In genomic region chr12:76559277-76560082, GRCh38 we compare ENCODE assay signal across 1 cellular context.
A peak's percentile ranks its signal among the peaks of the same experiment; 100 is the strongest.
TF ChIP-seq lines count a peak whose summit lies in the region.

OSBPL8 (minus strand) TSS chr12:76559771; CDS start chr12:76487551, 72,220 bp downstream.

TF ChIP-seq in HepG2, 621 proteins besides CTCF, POLR2A, EP300 and RAD21 (continued from another document and continues in another):
- TF ChIP-seq, protein P1, sequence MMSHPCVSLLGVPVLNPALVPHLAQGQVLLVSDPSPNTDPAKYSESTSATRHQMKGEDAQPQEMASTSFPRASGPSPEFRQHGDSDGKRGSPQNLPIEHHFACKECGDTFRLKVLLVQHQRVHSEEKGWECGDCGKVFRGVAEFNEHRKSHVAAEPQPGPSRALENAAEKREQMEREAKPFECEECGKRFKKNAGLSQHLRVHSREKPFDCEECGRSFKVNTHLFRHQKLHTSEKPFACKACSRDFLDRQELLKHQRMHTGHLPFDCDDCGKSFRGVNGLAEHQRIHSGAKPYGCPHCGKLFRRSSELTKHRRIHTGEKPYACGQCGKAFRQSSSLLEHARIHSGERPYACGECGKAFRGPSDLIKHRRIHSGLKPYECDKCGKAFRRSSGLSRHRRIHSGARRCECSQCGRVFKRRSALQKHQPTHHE (CRISPR knock-in tag; IDR thresholded peaks at IDR 0.05; ENCODE audit: borderline replicate concordance) = peak; percentile 61
- TF ChIP-seq SATB2 (CRISPR knock-in tag; IDR thresholded peaks at IDR 0.05) (peak; percentile 84; the same call in 1 of the 2 replicates), ZNF333 (CRISPR knock-in tag; IDR thresholded peaks at IDR 0.05; ENCODE audit: borderline replicate concordance) (peak; percentile 57), REPIN1 (CRISPR knock-in tag; IDR thresholded peaks at IDR 0.05; ENCODE audit: borderline replicate concordance, low read depth) (peak; percentile 82; the same call in 1 of the 2 replicates), ZFP37 (CRISPR knock-in tag; IDR thresholded peaks at IDR 0.05; ENCODE audit: borderline replicate concordance) (peak; percentile 85; the same call in 1 of the 2 replicates), SIN3B (IDR thresholded peaks at IDR 0.05; ENCODE audit: low read length) (peak; percentile 43; the same call in 1 of the 2 replicates), HOXA5 (CRISPR knock-in tag; IDR thresholded peaks at IDR 0.05) (peak; percentile 77; the same call in 1 of the 2 replicates), ZNF781 (CRISPR knock-in tag; IDR thresholded peaks at IDR 0.05; ENCODE audit: borderline replicate concordance, not compliant biosample characterization) (peak; percentile 89), MED13 (CRISPR knock-in tag; IDR thresholded peaks at IDR 0.05) (peak; percentile 45; the same call in 1 of the 2 replicates), ZNF264 (CRISPR knock-in tag; IDR thresholded peaks at IDR 0.05) (peak; percentile 95), HNRNPUL1 (IDR thresholded peaks at IDR 0.05; ENCODE audit: low read depth, low read length) (no peak), KLF16 (CRISPR knock-in tag; IDR thresholded peaks at IDR 0.05) (peak in 1 of 2 experiments; percentile 64; a peak in 1 of 4 replicates), ZNF44 (CRISPR knock-in tag; IDR thresholded peaks at IDR 0.05) (no peak), ZNF850 (CRISPR knock-in tag; conservative IDR thresholded peaks at IDR 0.05) (no peak), ZNF564 (CRISPR knock-in tag; IDR thresholded peaks at IDR 0.05) (peak; percentile 84), ZNF839 (CRISPR knock-in tag; IDR thresholded peaks at IDR 0.05; ENCODE audit: borderline replicate concordance) (no peak), KAT8 (CRISPR knock-in tag; IDR thresholded peaks at IDR 0.05) (peak; percentile 93), ZNF563 (CRISPR knock-in tag; IDR thresholded peaks at IDR 0.05) (peak; percentile 83; the same call in 1 of the 2 replicates), TARDBP (CRISPR knock-in tag; IDR thresholded peaks at IDR 0.05) (peak; percentile 80; the same call in 1 of the 2 replicates), DR1 (CRISPR knock-in tag; IDR thresholded peaks at IDR 0.05) (peak; percentile 94), PRDM15 (CRISPR knock-in tag; IDR thresholded peaks at IDR 0.05) (0 out of 2 replicates have a peak, but pooled peaks have one; percentile 25), ZNF260 (CRISPR knock-in tag; IDR thresholded peaks at IDR 0.05; ENCODE audit: borderline replicate concordance, low read depth) (no peak), MED1 (CRISPR knock-in tag; IDR thresholded peaks at IDR 0.05) (peak; percentile 77), ZNF142 (CRISPR knock-in tag; IDR thresholded peaks at IDR 0.05) (peak; percentile 86; the same call in 1 of the 2 replicates), ZNF891 (CRISPR knock-in tag; IDR thresholded peaks at IDR 0.05) (peak; percentile 77), CAMTA2 (CRISPR knock-in tag; IDR thresholded peaks at IDR 0.05; ENCODE audit: borderline replicate concordance) (peak; percentile 89), DNMT3B (CRISPR knock-in tag; conservative IDR thresholded peaks at IDR 0.05) (0 out of 2 replicates have a peak, but pooled peaks have one; percentile 75), GFI1 (CRISPR knock-in tag; IDR thresholded peaks at IDR 0.05; ENCODE audit: borderline replicate concordance) (peak; percentile 78; the same call in 1 of the 2 replicates), AKAP8 (CRISPR knock-in tag; IDR thresholded peaks at IDR 0.05) (peak; percentile 86)
- TF ChIP-seq, protein P2, sequence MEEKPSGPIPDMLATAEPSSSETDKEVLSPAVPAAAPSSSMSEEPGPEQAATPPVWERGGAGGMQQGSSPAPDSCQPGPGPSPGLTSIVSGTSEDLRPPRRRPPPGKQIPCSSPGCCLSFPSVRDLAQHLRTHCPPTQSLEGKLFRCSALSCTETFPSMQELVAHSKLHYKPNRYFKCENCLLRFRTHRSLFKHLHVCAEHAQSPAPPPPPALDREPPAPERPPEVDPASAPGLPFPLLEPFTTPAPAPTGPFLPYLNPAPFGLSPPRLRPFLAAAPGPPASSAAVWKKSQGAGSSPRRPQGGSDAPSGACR (CRISPR knock-in tag; IDR thresholded peaks at IDR 0.05) = 0 out of 2 replicates have a peak, but pooled peaks have one; percentile 81
- TF ChIP-seq, protein P3, sequence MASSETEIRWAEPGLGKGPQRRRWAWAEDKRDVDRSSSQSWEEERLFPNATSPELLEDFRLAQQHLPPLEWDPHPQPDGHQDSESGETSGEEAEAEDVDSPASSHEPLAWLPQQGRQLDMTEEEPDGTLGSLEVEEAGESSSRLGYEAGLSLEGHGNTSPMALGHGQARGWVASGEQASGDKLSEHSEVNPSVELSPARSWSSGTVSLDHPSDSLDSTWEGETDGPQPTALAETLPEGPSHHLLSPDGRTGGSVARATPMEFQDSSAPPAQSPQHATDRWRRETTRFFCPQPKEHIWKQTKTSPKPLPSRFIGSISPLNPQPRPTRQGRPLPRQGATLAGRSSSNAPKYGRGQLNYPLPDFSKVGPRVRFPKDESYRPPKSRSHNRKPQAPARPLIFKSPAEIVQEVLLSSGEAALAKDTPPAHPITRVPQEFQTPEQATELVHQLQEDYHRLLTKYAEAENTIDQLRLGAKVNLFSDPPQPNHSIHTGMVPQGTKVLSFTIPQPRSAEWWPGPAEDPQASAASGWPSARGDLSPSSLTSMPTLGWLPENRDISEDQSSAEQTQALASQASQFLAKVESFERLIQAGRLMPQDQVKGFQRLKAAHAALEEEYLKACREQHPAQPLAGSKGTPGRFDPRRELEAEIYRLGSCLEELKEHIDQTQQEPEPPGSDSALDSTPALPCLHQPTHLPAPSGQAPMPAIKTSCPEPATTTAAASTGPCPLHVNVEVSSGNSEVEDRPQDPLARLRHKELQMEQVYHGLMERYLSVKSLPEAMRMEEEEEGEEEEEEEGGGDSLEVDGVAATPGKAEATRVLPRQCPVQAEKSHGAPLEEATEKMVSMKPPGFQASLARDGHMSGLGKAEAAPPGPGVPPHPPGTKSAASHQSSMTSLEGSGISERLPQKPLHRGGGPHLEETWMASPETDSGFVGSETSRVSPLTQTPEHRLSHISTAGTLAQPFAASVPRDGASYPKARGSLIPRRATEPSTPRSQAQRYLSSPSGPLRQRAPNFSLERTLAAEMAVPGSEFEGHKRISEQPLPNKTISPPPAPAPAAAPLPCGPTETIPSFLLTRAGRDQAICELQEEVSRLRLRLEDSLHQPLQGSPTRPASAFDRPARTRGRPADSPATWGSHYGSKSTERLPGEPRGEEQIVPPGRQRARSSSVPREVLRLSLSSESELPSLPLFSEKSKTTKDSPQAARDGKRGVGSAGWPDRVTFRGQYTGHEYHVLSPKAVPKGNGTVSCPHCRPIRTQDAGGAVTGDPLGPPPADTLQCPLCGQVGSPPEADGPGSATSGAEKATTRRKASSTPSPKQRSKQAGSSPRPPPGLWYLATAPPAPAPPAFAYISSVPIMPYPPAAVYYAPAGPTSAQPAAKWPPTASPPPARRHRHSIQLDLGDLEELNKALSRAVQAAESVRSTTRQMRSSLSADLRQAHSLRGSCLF (CRISPR knock-in tag; IDR thresholded peaks at IDR 0.05; ENCODE audit: borderline replicate concordance) = peak; percentile 39
- TF ChIP-seq, protein P4, sequence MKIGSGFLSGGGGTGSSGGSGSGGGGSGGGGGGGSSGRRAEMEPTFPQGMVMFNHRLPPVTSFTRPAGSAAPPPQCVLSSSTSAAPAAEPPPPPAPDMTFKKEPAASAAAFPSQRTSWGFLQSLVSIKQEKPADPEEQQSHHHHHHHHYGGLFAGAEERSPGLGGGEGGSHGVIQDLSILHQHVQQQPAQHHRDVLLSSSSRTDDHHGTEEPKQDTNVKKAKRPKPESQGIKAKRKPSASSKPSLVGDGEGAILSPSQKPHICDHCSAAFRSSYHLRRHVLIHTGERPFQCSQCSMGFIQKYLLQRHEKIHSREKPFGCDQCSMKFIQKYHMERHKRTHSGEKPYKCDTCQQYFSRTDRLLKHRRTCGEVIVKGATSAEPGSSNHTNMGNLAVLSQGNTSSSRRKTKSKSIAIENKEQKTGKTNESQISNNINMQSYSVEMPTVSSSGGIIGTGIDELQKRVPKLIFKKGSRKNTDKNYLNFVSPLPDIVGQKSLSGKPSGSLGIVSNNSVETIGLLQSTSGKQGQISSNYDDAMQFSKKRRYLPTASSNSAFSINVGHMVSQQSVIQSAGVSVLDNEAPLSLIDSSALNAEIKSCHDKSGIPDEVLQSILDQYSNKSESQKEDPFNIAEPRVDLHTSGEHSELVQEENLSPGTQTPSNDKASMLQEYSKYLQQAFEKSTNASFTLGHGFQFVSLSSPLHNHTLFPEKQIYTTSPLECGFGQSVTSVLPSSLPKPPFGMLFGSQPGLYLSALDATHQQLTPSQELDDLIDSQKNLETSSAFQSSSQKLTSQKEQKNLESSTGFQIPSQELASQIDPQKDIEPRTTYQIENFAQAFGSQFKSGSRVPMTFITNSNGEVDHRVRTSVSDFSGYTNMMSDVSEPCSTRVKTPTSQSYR (CRISPR knock-in tag; IDR thresholded peaks at IDR 0.05; ENCODE audit: borderline replicate concordance) = peak; percentile 19; the same call in 1 of the 2 replicates
- TF ChIP-seq, protein P5, sequence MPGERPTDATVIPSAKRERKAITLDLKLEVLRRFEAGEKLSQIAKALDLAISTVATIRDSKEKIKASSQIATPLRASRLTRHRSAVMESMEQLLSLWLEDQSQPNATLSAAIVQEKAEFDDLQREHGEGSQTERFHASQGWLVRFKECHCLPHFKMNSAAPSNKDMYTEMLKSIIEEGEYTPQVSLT (CRISPR knock-in tag; IDR thresholded peaks at IDR 0.05; ENCODE audit: borderline replicate concordance, low read depth) = peak; percentile 56; the same call in 1 of the 2 replicates
